22 cellular contexts compared by ENCODE assay signal in the genomic region with DNA sequence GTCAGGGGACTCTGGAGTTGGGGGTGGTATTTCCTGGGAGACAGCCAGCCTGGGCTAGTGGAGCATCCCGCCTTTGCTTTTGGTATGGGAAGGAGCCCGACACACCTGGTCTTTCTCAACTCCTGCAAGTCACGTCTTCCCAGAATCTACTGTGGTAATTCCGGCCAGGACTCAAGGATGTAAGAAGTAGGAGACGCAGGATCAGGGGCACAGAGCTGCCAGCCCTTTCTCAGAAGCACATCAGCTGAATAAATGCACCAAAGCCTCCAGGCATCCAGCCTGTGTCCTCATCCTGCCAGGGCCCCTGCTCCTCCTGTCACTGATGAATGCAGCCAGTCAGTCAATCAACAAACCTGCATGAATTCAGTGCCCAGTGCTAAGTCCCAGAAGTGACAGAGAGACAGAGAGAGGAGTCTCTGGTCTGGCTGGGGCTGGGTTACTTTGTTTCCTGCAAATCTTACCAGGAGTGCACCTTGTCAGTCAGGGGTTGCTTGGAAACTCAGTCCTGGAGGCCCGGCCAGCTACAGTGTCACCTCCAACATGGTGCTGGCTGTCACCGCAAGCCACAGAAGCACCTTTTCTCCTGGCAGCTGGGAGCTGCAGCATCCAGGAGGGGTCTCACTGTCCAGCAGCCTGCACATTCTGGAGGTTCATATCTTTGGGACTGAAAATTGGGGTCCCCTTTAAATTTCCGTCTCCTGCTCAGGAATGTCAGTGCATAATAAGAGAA.
A peak's percentile ranks its signal among the peaks of the same experiment; 100 is the strongest.
DNase-seq lines count a peak whose midpoint lies in the region; ATAC-seq, FAIRE-seq and TF ChIP-seq lines count a peak whose summit lies in the region.
"Had no signal": no experiment of that assay in that cellular context is flagged by ENCODE, and none has a peak within 500 bp of the region (broad histone marks: within the 10 kb centered on the region; RNA-seq: fewer than 3 reads in every experiment).

No MANE protein-coding gene starts in this region.

- peak; percentile 43 for ATAC-seq in Right ventricle myocardium inferior
- no peak for ATAC-seq in right cardiac atrium
- peak in 3 of 4 donors; percentile 14 to 49 (median 38) for ATAC-seq in heart left ventricle
- peak in 1 of 2 donors; percentile 36 for ATAC-seq in lower lobe of right lung
- ATAC-seq in upper lobe of right lung: peak; percentile 25
- no peak for ATAC-seq in HG03378 (IDR thresholded peaks at IDR 0.05; ENCODE audit: unreplicated experiment)
- ATAC-seq in pancreas: no peak
- no peak for ATAC-seq in naive thymus-derived CD4-positive, alpha-beta T cell
- ATAC-seq: Panc1 had no signal

- H3K4me3 Mint-ChIP-seq in naive thymus-derived CD4-positive, alpha-beta T cell: no peak overlapping the region
- H3K4me3 Mint-ChIP-seq: CD8-positive, alpha-beta memory T cell had no signal

- no peak for DNase-seq in Right ventricle myocardium inferior (ENCODE audit: missing footprints)
- DNase-seq in right cardiac atrium: no peak
- no peak for DNase-seq in heart left ventricle
- no peak for DNase-seq in lower lobe of right lung
- peak; percentile 70 for DNase-seq in upper lobe of right lung
- no peak for DNase-seq in pancreas
- no peak for DNase-seq in naive thymus-derived CD4-positive, alpha-beta T cell
- DNase-seq: AML-193; C1 segment of cervical spinal cord; Calu3; CD8-positive, alpha-beta memory T cell; GDM1; Kasumi-1; NCI-H1694; NCI-H2081; NCI-H2171 treated with DMSO at 0.1 percent for 48 hours; NCI-H524 treated with DMSO at 0.1 percent for 48 hours; NCI-H82; SJCRH30 had no signal

- peaks cover 0 to 8% (median 6%) of the 10 kb centered on the region in 7 donors for H3K4me1 Mint-ChIP-seq in naive thymus-derived CD4-positive, alpha-beta T cell

- H3K36me3 ChIP-seq in heart left ventricle (no peaks in the 10 kb centered on the region), lower lobe of right lung (no peaks in the 10 kb centered on the region), upper lobe of right lung (no peaks in the 10 kb centered on the region), pancreas (no peaks in the 10 kb centered on the region)
- no peaks in the 10 kb centered on the region for H3K36me3 ChIP-seq in naive thymus-derived CD4-positive, alpha-beta T cell (ENCODE audit: control insufficient read depth in 2 of 3, insufficient read depth in 3 of 3, low read length in 3 of 3)
- H3K36me3 ChIP-seq: SJCRH30 had no signal

- H3K27me3 ChIP-seq in right cardiac atrium (ENCODE audit: control insufficient read depth, insufficient read depth) (no peaks in the 10 kb centered on the region), heart left ventricle (no peaks in the 10 kb centered on the region), lower lobe of right lung (ENCODE audit: low read depth) (no peaks in the 10 kb centered on the region), upper lobe of right lung (no peaks in the 10 kb centered on the region), pancreas (peaks cover 0 to 8% (median 0%) of the 10 kb centered on the region in 4 donors)
- no peaks in the 10 kb centered on the region for H3K27me3 ChIP-seq in naive thymus-derived CD4-positive, alpha-beta T cell (ENCODE audit: control insufficient read depth in 2 of 2, insufficient read depth in 2 of 2, low read length in 2 of 2)

- no peaks in the 10 kb centered on the region for H3K36me3 Mint-ChIP-seq in naive thymus-derived CD4-positive, alpha-beta T cell
- H3K36me3 Mint-ChIP-seq: CD8-positive, alpha-beta memory T cell had no signal

- no peak overlapping the region for H3K4me3 ChIP-seq in right cardiac atrium (ENCODE audit: low read length)
- H3K4me3 ChIP-seq in heart left ventricle: no peak overlapping the region
- H3K4me3 ChIP-seq in lower lobe of right lung: no peak overlapping the region
- H3K4me3 ChIP-seq in upper lobe of right lung: no peak overlapping the region
- no peak overlapping the region for H3K4me3 ChIP-seq in pancreas
- no peak overlapping the region for H3K4me3 ChIP-seq in naive thymus-derived CD4-positive, alpha-beta T cell (ENCODE audit: low read length)
- H3K4me3 ChIP-seq: SJCRH30 had no signal

- H3K9me3 Mint-ChIP-seq in naive thymus-derived CD4-positive, alpha-beta T cell: peaks cover 0 to 4% (median 0%) of the 10 kb centered on the region in 11 donors
- H3K9me3 Mint-ChIP-seq: CD8-positive, alpha-beta memory T cell had no signal

- CTCF ChIA-PET in naive thymus-derived CD4-positive, alpha-beta T cell (lab: Charles Lee): interaction anchor here (1.1 kb wide), 2 partner anchors 17 to 61 kb away, joined by 3 read pairs; no protein-coding TSS in a partner anchor

- H3K4me1 ChIP-seq in right cardiac atrium (ENCODE audit: control insufficient read depth, insufficient read depth, low read length): no peaks in the 10 kb centered on the region
- H3K4me1 ChIP-seq in heart left ventricle: peaks cover 0 to 39% (median 21%) of the 10 kb centered on the region in 12 donors
- peaks cover 60% of the 10 kb centered on the region for H3K4me1 ChIP-seq in lower lobe of right lung
- H3K4me1 ChIP-seq in upper lobe of right lung: peaks cover 40% of the 10 kb centered on the region
- peaks cover 0 to 4% (median 0%) of the 10 kb centered on the region in 3 donors for H3K4me1 ChIP-seq in pancreas
- H3K4me1 ChIP-seq in naive thymus-derived CD4-positive, alpha-beta T cell (ENCODE audit: control insufficient read depth in 2 of 2, insufficient read depth in 2 of 2, low read length in 2 of 2): no peaks in the 10 kb centered on the region
- H3K4me1 ChIP-seq: SJCRH30 had no signal

- WGBS in right cardiac atrium: 90% methylated on average over 8 of the region's 8 CpGs
- 80 to 90% (median 87%) methylated on average over 8 of the region's 8 CpGs for WGBS in heart left ventricle, 4 donors
- 48 to 61% methylated on average over 8 of the region's 8 CpGs for WGBS in pancreas, 2 donors

- no peak for FAIRE-seq in pancreas (lab: Jason Lieb, UNC)
- FAIRE-seq: H54 had no signal

- peaks cover 0 to 13% (median 0%) of the 10 kb centered on the region in 5 donors for H3K27me3 Mint-ChIP-seq in naive thymus-derived CD4-positive, alpha-beta T cell

- intact Hi-C loops in Right ventricle myocardium inferior (cut with DNase I): no loop called here
- intact Hi-C loops in right cardiac atrium (cut with DNase I): no loop called here
- intact Hi-C loops in heart left ventricle (cut with DNase I): no loop called here
- intact Hi-C loops in lower lobe of right lung (cut with DNase I): no loop called here
- intact Hi-C loops in upper lobe of right lung (cut with DNase I): no loop called here
- intact Hi-C loops in pancreas (cut with DNase I): loop anchor here in 1 of 3 donors (5.0 kb wide), 1 partner anchor 96 kb away; no protein-coding TSS in a partner anchor
- intact Hi-C loops in naive thymus-derived CD4-positive, alpha-beta T cell (cut with micrococcal nuclease): no loop called here

- H3K9me3 ChIP-seq in right cardiac atrium (ENCODE audit: control insufficient read depth, low read length) (no peaks in the 10 kb centered on the region), heart left ventricle (no peaks in the 10 kb centered on the region), lower lobe of right lung (no peaks in the 10 kb centered on the region), upper lobe of right lung (no peaks in the 10 kb centered on the region), pancreas (no peaks in the 10 kb centered on the region)
- no peaks in the 10 kb centered on the region for H3K9me3 ChIP-seq in naive thymus-derived CD4-positive, alpha-beta T cell (ENCODE audit: control insufficient read depth in 2 of 3, low read length in 3 of 3)
- H3K9me3 ChIP-seq: SJCRH30 had no signal

- H3K27ac ChIP-seq in right cardiac atrium (ENCODE audit: low read length): no peak overlapping the region
- peak overlapping the region in 8 of 12 donors; percentile 20 to 78 (median 50) for H3K27ac ChIP-seq in heart left ventricle
- H3K27ac ChIP-seq in lower lobe of right lung: peak overlapping the region; percentile 73
- H3K27ac ChIP-seq in upper lobe of right lung: no peak overlapping the region
- H3K27ac ChIP-seq in pancreas: no peak overlapping the region
- H3K27ac ChIP-seq in naive thymus-derived CD4-positive, alpha-beta T cell (ENCODE audit: low read depth, low read length): no peak overlapping the region
- H3K27ac ChIP-seq: SJCRH30 had no signal

- TF ChIP-seq POLR2A in heart left ventricle (IDR thresholded peaks at IDR 0.05): no peak

- H3K27ac Mint-ChIP-seq in naive thymus-derived CD4-positive, alpha-beta T cell: no peak overlapping the region
- H3K27ac Mint-ChIP-seq: CD8-positive, alpha-beta memory T cell had no signal

- TF ChIP-seq CTCF in heart left ventricle (IDR thresholded peaks at IDR 0.05) (no peak), lower lobe of right lung (IDR thresholded peaks at IDR 0.05) (no peak), upper lobe of right lung (IDR thresholded peaks at IDR 0.05) (no peak), pancreas (IDR thresholded peaks at IDR 0.05) (no peak)

- POLR2A ChIA-PET in naive thymus-derived CD4-positive, alpha-beta T cell (lab: Charles Lee): no interaction called here

Comparison
In these comparisons a context has a peak if more than half of its experiments do, and no peak if none do; other contexts are left out.
1. ATAC-seq: peak in Right ventricle myocardium inferior (single experiment), heart left ventricle (3 of 4) and upper lobe of right lung (single experiment); none in right cardiac atrium (0 of 2), HG03378 (single experiment), pancreas (0 of 4) and naive thymus-derived CD4-positive, alpha-beta T cell (single experiment).
2. H3K27ac ChIP-seq: peak in heart left ventricle (8 of 12) and lower lobe of right lung (single experiment); none in right cardiac atrium (single experiment), upper lobe of right lung (single experiment), pancreas (0 of 4) and naive thymus-derived CD4-positive, alpha-beta T cell (single experiment).